Comparison of ENCODE assay signal across 25 cellular contexts in the genomic region with DNA sequence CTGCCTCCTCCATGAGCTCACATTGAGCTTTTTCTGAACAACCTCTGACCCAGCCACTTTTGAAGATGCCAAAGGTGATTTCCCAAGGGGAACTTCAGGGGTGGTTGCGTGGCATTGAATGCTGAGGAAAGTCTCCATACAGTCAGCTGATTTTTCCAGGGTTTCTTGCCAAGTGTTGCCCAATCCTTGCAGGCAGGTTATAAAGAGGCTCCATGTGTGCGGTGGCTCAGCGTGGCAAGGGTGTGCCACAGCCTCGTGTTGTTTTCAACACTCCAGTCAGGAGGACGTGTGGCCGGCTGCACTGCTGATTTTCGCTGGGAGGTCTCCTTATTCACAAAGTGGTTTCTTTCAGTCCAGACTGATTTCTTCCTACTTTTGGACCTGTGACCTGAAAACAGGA.
A peak's percentile ranks its signal among the peaks of the same experiment; 100 is the strongest.
DNase-seq lines count a peak whose midpoint lies in the region; ATAC-seq, FAIRE-seq and TF ChIP-seq lines count a peak whose summit lies in the region.
"Had no signal": no experiment of that assay in that cellular context is flagged by ENCODE, and none has a peak within 500 bp of the region (broad histone marks: within the 10 kb centered on the region; RNA-seq: fewer than 3 reads in every experiment).

No MANE protein-coding gene starts in this region.

- TF ChIP-seq CTCF in body of pancreas (IDR thresholded peaks at IDR 0.05) (no peak), foreskin keratinocyte (conservative IDR thresholded peaks at IDR 0.05) (no peak), right lobe of liver (IDR thresholded peaks at IDR 0.05) (no peak)

- H3K27me3 ChIP-seq in body of pancreas: no peaks in the 10 kb centered on the region
- H3K27me3 ChIP-seq in foreskin keratinocyte: peaks cover 21% of the 10 kb centered on the region
- H3K27me3 ChIP-seq in right lobe of liver: no peaks in the 10 kb centered on the region
- no peaks in the 10 kb centered on the region for H3K27me3 ChIP-seq in small intestine (ENCODE audit: control insufficient read depth in 2 of 2, insufficient read depth in 2 of 2, low read length in 2 of 2)
- H3K27me3 ChIP-seq: ascending aorta, MG63, sigmoid colon, uterus had no signal

- no peaks in the 10 kb centered on the region for H3K9me3 ChIP-seq in body of pancreas
- H3K9me3 ChIP-seq in right lobe of liver: no peaks in the 10 kb centered on the region
- H3K9me3 ChIP-seq in small intestine (ENCODE audit: control insufficient read depth, low read depth): no peaks in the 10 kb centered on the region
- H3K9me3 ChIP-seq: ascending aorta, MG63, sigmoid colon, suprapubic skin, uterus had no signal

- H3K27ac ChIP-seq in body of pancreas: peak overlapping the region in 3 of 4 donors; percentile 29 to 57 (median 51)
- H3K27ac ChIP-seq in foreskin keratinocyte: no peak overlapping the region
- H3K27ac ChIP-seq in right lobe of liver: peak overlapping the region in 2 of 3 donors; percentile 42 to 66
- H3K27ac ChIP-seq in small intestine (ENCODE audit: low read depth in 1 of 2, low read length in 1 of 2): peak overlapping the region in 1 of 2 donors; percentile 25
- H3K27ac ChIP-seq: ascending aorta, parathyroid adenoma, sigmoid colon, suprapubic skin, uterus had no signal

- no peak overlapping the region for H3K4me3 ChIP-seq in body of pancreas
- no peak overlapping the region for H3K4me3 ChIP-seq in right lobe of liver
- no peak overlapping the region for H3K4me3 ChIP-seq in small intestine (ENCODE audit: low read depth in 1 of 2, low read length in 2 of 2)
- H3K4me3 ChIP-seq: ascending aorta, MG63, sigmoid colon, suprapubic skin, uterus had no signal

- H3K36me3 ChIP-seq in body of pancreas (replicated peaks in 1 of 2; ENCODE audit: insufficient read depth in 1 of 2, low read depth in 2 of 2) (no peaks in the 10 kb centered on the region), right lobe of liver (no peaks in the 10 kb centered on the region), small intestine (ENCODE audit: control insufficient read depth in 2 of 2, insufficient read depth in 2 of 2, low read length in 2 of 2) (no peaks in the 10 kb centered on the region)
- H3K36me3 ChIP-seq: ascending aorta, MG63, sigmoid colon, suprapubic skin, uterus had no signal

- peak; percentile 63 for ATAC-seq in body of pancreas
- no peak for ATAC-seq in foreskin keratinocyte
- peak; percentile 66 to 83 (median 72) for ATAC-seq in right lobe of liver
- ATAC-seq in GM21390 (IDR thresholded peaks at IDR 0.05; ENCODE audit: unreplicated experiment): no peak
- ATAC-seq: activated CD8-positive, alpha-beta T cell treated with anti-CD3 and anti-CD28 coated beads for 36 hours; activated naive CD4-positive, alpha-beta T cell treated with anti-CD3 and anti-CD28 coated beads, Interleukin-2, amount 50 U/mL, for 72 hours; SK-N-SH treated with all-trans-retinoic acid at 6 μM for 48 hours; stimulated activated naive B cell treated with anti-CD40 and anti-IgM and Interleukin-4, amounts not matched to agents 10 μg/mL and 1 μg/mL and 100 μg/mL, for 72 hours; T-helper 17 cell had no signal

- DNase-seq in body of pancreas (peak; percentile 74 to 89 (median 86)), foreskin keratinocyte (peak; percentile 15 to 20), right lobe of liver (peak; percentile 73 to 84 (median 84)), small intestine (peak; percentile 94), NCI-H2196 (lab: John Stamatoyannopoulos, UW; ENCODE audit: unreplicated experiment) (no peak), NCI-H526 treated with DMSO at 0.1 percent for 48 hours (lab: John Stamatoyannopoulos, UW) (no peak)
- no peak for DNase-seq in activated CD4-positive, alpha-beta T cell treated with anti-CD3 and anti-CD28 coated beads for 1 hour
- DNase-seq: activated CD8-positive, alpha-beta T cell treated with anti-CD3 and anti-CD28 coated beads for 36 hours; central memory CD4-positive, alpha-beta T cell; HCEC 1CT; KBM-7; MG63; midbrain; NCI-H446 treated with DMSO at 0.1 percent for 48 hours; sigmoid colon; stimulated activated CD4-positive, alpha-beta T cell treated with anti-CD3 and anti-CD28 coated beads, Interleukin-4, amount 100 ng/mL, for 4 hours; stimulated activated naive B cell treated with anti-CD40 and anti-IgM and Interleukin-4, amounts not matched to agents 10 μg/mL and 1 μg/mL and 100 μg/mL, for 72 hours; T-helper 17 cell; uterus had no signal

- peak in 2 of 3 donors; percentile 46 to 53 for TF ChIP-seq POLR2A in body of pancreas (IDR thresholded peaks at IDR 0.05)
- TF ChIP-seq POLR2A in right lobe of liver (IDR thresholded peaks at IDR 0.05): peak; percentile 62

- FAIRE-seq in small intestine (lab: Jason Lieb, UNC): no peak

- H3K4me1 ChIP-seq in body of pancreas: peaks cover 39% of the 10 kb centered on the region
- no peaks in the 10 kb centered on the region for H3K4me1 ChIP-seq in foreskin keratinocyte
- H3K4me1 ChIP-seq in right lobe of liver: peaks cover 0 to 19% (median 0%) of the 10 kb centered on the region in 4 donors
- H3K4me1 ChIP-seq in small intestine (ENCODE audit: control insufficient read depth in 2 of 2, insufficient read depth in 1 of 2, low read depth in 1 of 2, low read length in 1 of 2): peaks cover 3 to 5% of the 10 kb centered on the region in 2 donors
- H3K4me1 ChIP-seq: ascending aorta, parathyroid adenoma, sigmoid colon, suprapubic skin, uterus had no signal

- intact Hi-C loops in body of pancreas (cut with DNase I) (no loop called here), right lobe of liver (cut with DNase I) (no loop called here)

- 8 to 25% methylated on average over 6 to 7 of the region's 7 CpGs for WGBS in body of pancreas, 2 donors
- 20% methylated on average over 2 of the region's 7 CpGs for WGBS in right lobe of liver (ENCODE audit: insufficient coverage, low coverage, low lambda C conversion rate, missing lambda C conversion rate)
- 12 to 59% (median 43%) methylated on average over 7 of the region's 7 CpGs for WGBS in small intestine, 3 donors

Comparison
In these comparisons a context has a peak if more than half of its experiments do, and no peak if none do; other contexts are left out.
1. ATAC-seq: peak in body of pancreas (single experiment) and right lobe of liver (4 of 4); none in foreskin keratinocyte (single experiment) and GM21390 (single experiment).
2. DNase-seq: peak in body of pancreas (4 of 4), foreskin keratinocyte (2 of 2), right lobe of liver (3 of 3) and small intestine (single experiment); none in NCI-H2196 (single experiment), activated CD4-positive, alpha-beta T cell treated with anti-CD3 and anti-CD28 coated beads for 1 hour (single experiment) and NCI-H526 treated with DMSO at 0.1 percent for 48 hours (single experiment).